ENCODE assay signal across 22 cellular contexts in the genomic region with DNA sequence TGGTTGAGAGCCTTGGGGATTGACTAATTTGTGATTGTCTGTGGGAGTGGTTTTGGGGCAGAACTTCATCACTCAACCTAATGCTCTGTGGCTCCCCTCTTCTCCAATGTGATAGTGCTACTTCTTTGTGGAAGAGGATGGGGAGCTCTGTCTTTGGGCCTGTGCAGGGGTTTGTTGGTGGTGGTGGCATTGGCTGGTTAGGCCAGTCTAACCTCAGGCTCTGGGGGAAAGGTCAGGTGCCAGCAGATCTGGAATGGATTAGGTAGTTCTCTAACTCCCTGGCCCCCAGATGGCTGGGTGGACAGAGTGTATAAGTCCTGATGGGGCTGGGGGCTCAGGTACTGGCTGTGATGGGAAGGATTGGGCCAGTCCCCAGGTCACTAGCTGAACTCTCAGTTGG.
DNase-seq lines count a peak whose midpoint lies in the region; ATAC-seq and TF ChIP-seq lines count a peak whose summit lies in the region.
"Had no signal": no experiment of that assay in that cellular context is flagged by ENCODE, and none has a peak within 500 bp of the region (broad histone marks: within the 10 kb centered on the region; RNA-seq: fewer than 3 reads in every experiment).

No MANE protein-coding gene starts in this region.

- intact Hi-C loops in natural killer cell (cut with micrococcal nuclease) (no loop called here), A673 (cut with micrococcal nuclease; ENCODE audit: unreplicated experiment) (no loop called here)

- TF ChIP-seq CTCF in natural killer cell (IDR thresholded peaks at IDR 0.05) (no peak), osteocyte (IDR thresholded peaks at IDR 0.05) (no peak), type B pancreatic cell (conservative IDR thresholded peaks at IDR 0.05) (no peak), A673 (conservative IDR thresholded peaks at IDR 0.05; ENCODE audit: low read depth, low read length) (no peak)

- ATAC-seq in natural killer cell treated with Interleukin-12 subunit alpha and Interleukin-12 subunit beta and Interleukin-15 and Interleukin-18, amount 100 ng/mL, for 72 hours = peak; percentile 45 to 47
- ATAC-seq in natural killer cell (no peak), GM18858 (IDR thresholded peaks at IDR 0.05; ENCODE audit: unreplicated experiment) (no peak)
- ATAC-seq: GM23338 had no signal

- H3K27ac ChIP-seq in A673 (ENCODE audit: low read depth, low read length, poor library complexity, severe bottlenecking) = no peak overlapping the region
- H3K27ac ChIP-seq: 22Rv1; BLaER1 treated with 17β-estradiol and CSF1 and Interleukin-3, amounts not matched to agents 10 nM and 100 nM had no signal

- no peak overlapping the region for H3K4me3 ChIP-seq in A673 (ENCODE audit: low read depth, low read length, poor library complexity, severe bottlenecking)
- H3K4me3 ChIP-seq: BLaER1 treated with 17β-estradiol and CSF1 and Interleukin-3, amounts not matched to agents 10 nM and 100 nM; GM12878; GM23338; HAP-1 had no signal

- no peaks in the 10 kb centered on the region for H3K9me3 Mint-ChIP-seq in natural killer cell treated with Interleukin-12 subunit alpha and Interleukin-12 subunit beta and Interleukin-15 and Interleukin-18, amount 100 ng/mL, for 72 hours
- no peaks in the 10 kb centered on the region for H3K9me3 Mint-ChIP-seq in natural killer cell
- H3K9me3 Mint-ChIP-seq in osteocyte (ENCODE audit: unreplicated experiment) = no peaks in the 10 kb centered on the region
- H3K9me3 Mint-ChIP-seq in type B pancreatic cell = no peaks in the 10 kb centered on the region
- H3K9me3 Mint-ChIP-seq: CD4-positive, alpha-beta T cell; HFFc6 had no signal

- no TSS peak for BruUV-seq in A673 (replicated peaks; lab: Mats Ljungman, UMichigan)

- H3K27me3 Mint-ChIP-seq in natural killer cell treated with Interleukin-12 subunit alpha and Interleukin-12 subunit beta and Interleukin-15 and Interleukin-18, amount 100 ng/mL, for 72 hours = peaks cover 25 to 40% of the 10 kb centered on the region in 2 donors
- H3K27me3 Mint-ChIP-seq in natural killer cell (ENCODE audit: low read depth in 2 of 2) (peaks cover 24 to 40% of the 10 kb centered on the region in 2 donors), osteocyte (ENCODE audit: unreplicated experiment) (no peaks in the 10 kb centered on the region), type B pancreatic cell (peaks cover 9% of the 10 kb centered on the region)

- no peaks in the 10 kb centered on the region for H3K36me3 Mint-ChIP-seq in natural killer cell treated with Interleukin-12 subunit alpha and Interleukin-12 subunit beta and Interleukin-15 and Interleukin-18, amount 100 ng/mL, for 72 hours
- no peaks in the 10 kb centered on the region for H3K36me3 Mint-ChIP-seq in natural killer cell
- no peaks in the 10 kb centered on the region for H3K36me3 Mint-ChIP-seq in osteocyte (ENCODE audit: unreplicated experiment)
- H3K36me3 Mint-ChIP-seq in type B pancreatic cell = no peaks in the 10 kb centered on the region
- H3K36me3 Mint-ChIP-seq: CD14-positive monocyte; CD8-positive, alpha-beta memory T cell had no signal

- CTCF ChIA-PET in A673 (lab: Charles Lee) = no interaction called here

- no peak overlapping the region for H3K27ac Mint-ChIP-seq in natural killer cell treated with Interleukin-12 subunit alpha and Interleukin-12 subunit beta and Interleukin-15 and Interleukin-18, amount 100 ng/mL, for 72 hours
- H3K27ac Mint-ChIP-seq in natural killer cell (no peak overlapping the region), osteocyte (ENCODE audit: unreplicated experiment) (no peak overlapping the region), type B pancreatic cell (peak overlapping the region; percentile 69)
- H3K27ac Mint-ChIP-seq: CD4-positive, alpha-beta T cell; GM23338; HFFc6 had no signal

- no peaks in the 10 kb centered on the region for H3K4me1 Mint-ChIP-seq in natural killer cell treated with Interleukin-12 subunit alpha and Interleukin-12 subunit beta and Interleukin-15 and Interleukin-18, amount 100 ng/mL, for 72 hours (ENCODE audit: low read depth in 2 of 2)
- H3K4me1 Mint-ChIP-seq in natural killer cell (no peaks in the 10 kb centered on the region), osteocyte (ENCODE audit: unreplicated experiment) (no peaks in the 10 kb centered on the region), type B pancreatic cell (ENCODE audit: unreplicated experiment) (no peaks in the 10 kb centered on the region)
- H3K4me1 Mint-ChIP-seq: CD8-positive, alpha-beta memory T cell; GM23338 had no signal

- no peaks in the 10 kb centered on the region for H3K4me1 ChIP-seq in A673 (ENCODE audit: insufficient read depth, low read length, poor library complexity, severe bottlenecking)
- H3K4me1 ChIP-seq: BE2C, HAP-1 had no signal

- H3K4me3 Mint-ChIP-seq in natural killer cell treated with Interleukin-12 subunit alpha and Interleukin-12 subunit beta and Interleukin-15 and Interleukin-18, amount 100 ng/mL, for 72 hours = no peak overlapping the region
- H3K4me3 Mint-ChIP-seq in natural killer cell (no peak overlapping the region), osteocyte (ENCODE audit: unreplicated experiment) (no peak overlapping the region), type B pancreatic cell (no peak overlapping the region)
- H3K4me3 Mint-ChIP-seq: CD14-positive monocyte; CD4-positive, alpha-beta T cell; CD8-positive, alpha-beta memory T cell; GM23338; HFFc6 had no signal

- no peaks in the 10 kb centered on the region for H3K36me3 ChIP-seq in A673 (ENCODE audit: insufficient read depth, low read length, poor library complexity, severe bottlenecking)
- H3K36me3 ChIP-seq: BE2C; BLaER1 treated with 17β-estradiol and CSF1 and Interleukin-3, amounts not matched to agents 10 nM and 100 nM; HAP-1 had no signal

- POLR2A ChIA-PET in A673 (lab: Charles Lee; ENCODE audit: low non-redundant PET) = no interaction called here

- DNase-seq in natural killer cell treated with Interleukin-12 subunit alpha and Interleukin-12 subunit beta and Interleukin-15 and Interleukin-18, amount 100 ng/mL, for 72 hours (ENCODE audit: low spot score) = no peak
- DNase-seq in natural killer cell (no peak), osteocyte (ENCODE audit: extremely low spot score, unreplicated experiment) (peak; percentile 46), type B pancreatic cell (ENCODE audit: extremely low spot score, unreplicated experiment) (no peak), A673 (ENCODE audit: low spot score) (no peak)
- DNase-seq: ACHN; AML-193; BE2C; CD4-positive, alpha-beta T cell; CD8-positive, alpha-beta memory T cell; DMS 273 treated with DMSO at 0.1 percent for 48 hours; DMS79; EL; GDM1; HFFc6 had no signal

- H3K27me3 ChIP-seq in A673 (replicated peaks; ENCODE audit: insufficient read depth, low read depth, low read length, poor library complexity) = peaks cover 27% of the 10 kb centered on the region
- H3K27me3 ChIP-seq: BE2C; BLaER1 treated with 17β-estradiol and CSF1 and Interleukin-3, amounts not matched to agents 10 nM and 100 nM had no signal

- no peaks in the 10 kb centered on the region for H3K9me3 ChIP-seq in A673 (ENCODE audit: low read depth, low read length, poor library complexity, severe bottlenecking)
- H3K9me3 ChIP-seq: BE2C, HAP-1 had no signal

Comparison
In these comparisons a context has a peak if more than half of its experiments do, and no peak if none do; other contexts are left out.
1. ATAC-seq: peak in natural killer cell treated with Interleukin-12 subunit alpha and Interleukin-12 subunit beta and Interleukin-15 and Interleukin-18, amount 100 ng/mL, for 72 hours (2 of 2); none in natural killer cell (0 of 3) and GM18858 (single experiment).